Comparison of ENCODE assay signal across 28 cellular contexts in the genomic region with DNA sequence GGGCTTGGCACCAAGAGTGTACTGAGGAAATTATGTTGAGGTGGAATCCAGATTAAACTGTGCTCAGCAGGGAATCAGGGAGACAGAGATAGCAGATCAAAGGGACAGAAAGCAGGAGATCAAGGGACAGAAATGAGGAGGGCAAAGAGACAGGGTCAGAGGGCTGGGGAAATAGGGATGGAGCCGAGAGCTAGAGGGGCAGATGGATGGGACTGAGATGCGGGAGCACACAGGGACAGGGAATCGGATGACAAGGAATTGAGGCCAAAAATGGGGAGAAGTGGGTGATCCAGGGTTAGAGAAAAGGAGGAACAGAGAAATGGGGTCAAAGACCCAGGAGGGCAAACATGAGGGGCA. TPM values are rescaled to one million over a fixed set of nuclear protein-coding genes. Genes with fewer than 3 reads are reported as not detected.
"Had no signal": no experiment of that assay in that cellular context is flagged by ENCODE, and none has a peak within 500 bp of the region (broad histone marks: within the 10 kb centered on the region; RNA-seq: fewer than 3 reads in every experiment).

No MANE protein-coding gene starts in this region.

- H3K9me3 ChIP-seq: colonic mucosa, gastrocnemius medialis, heart right ventricle, left ventricle myocardium inferior, ovary, spleen, vagina had no signal

- H3K27ac Mint-ChIP-seq: activated CD4-positive, alpha-beta memory T cell treated with anti-CD3 and anti-CD28 coated beads, Interleukin-2, amount 10 ng/mL, durations not matched to agents 7 days and 5 days; activated CD8-positive, alpha-beta memory T cell treated with anti-CD3 and anti-CD28 coated beads, Interleukin-2, amount 10 ng/mL, durations not matched to agents 7 days and 5 days; activated naive CD4-positive, alpha-beta T cell treated with anti-CD3 and anti-CD28 coated beads for 36 hours; activated naive CD8-positive, alpha-beta T cell treated with anti-CD3 and anti-CD28 coated beads, Interleukin-2, amount 50 U/mL, for 24 hours; brain; endodermal cell; immature natural killer cell; T-helper 1 cell treated with Interleukin-12 subunit alpha and Interleukin-12 subunit beta and Interleukin-4 antibody, amounts not matched to agents 30 μg/mL and 1 μg/mL, for 36 hours had no signal

- H3K4me3 Mint-ChIP-seq: activated CD4-positive, alpha-beta memory T cell treated with anti-CD3 and anti-CD28 coated beads, Interleukin-2, amount 10 ng/mL, durations not matched to agents 7 days and 5 days; activated CD8-positive, alpha-beta memory T cell treated with anti-CD3 and anti-CD28 coated beads, Interleukin-2, amount 10 ng/mL, durations not matched to agents 7 days and 5 days; activated naive CD4-positive, alpha-beta T cell treated with anti-CD3 and anti-CD28 coated beads for 36 hours; activated naive CD8-positive, alpha-beta T cell treated with anti-CD3 and anti-CD28 coated beads, Interleukin-2, amount 50 U/mL, for 24 hours; brain; endodermal cell; stimulated activated memory B cell treated with anti-CD40 and anti-IgM and Interleukin-4, amounts not matched to agents 10 μg/mL and 1 μg/mL and 100 μg/mL, for 72 hours; T-helper 1 cell treated with Interleukin-12 subunit alpha and Interleukin-12 subunit beta and Interleukin-4 antibody, amounts not matched to agents 30 μg/mL and 1 μg/mL, for 36 hours had no signal

- H3K27ac ChIP-seq: colonic mucosa, gastrocnemius medialis, heart right ventricle, left ventricle myocardium inferior, ovary, spleen, vagina, WERI-Rb-1 had no signal

- H3K4me3 ChIP-seq: colonic mucosa, gastrocnemius medialis, heart right ventricle, left ventricle myocardium inferior, ovary, spleen, vagina had no signal

- H3K27me3 ChIP-seq: ovary had no signal

- DNase-seq: activated CD4-positive, alpha-beta memory T cell treated with anti-CD3 and anti-CD28 coated beads, Interleukin-2, amount 10 ng/mL, durations not matched to agents 7 days and 5 days; activated CD4-positive, alpha-beta T cell treated with anti-CD3 and anti-CD28 coated beads for 4 hours; activated CD8-positive, alpha-beta memory T cell treated with anti-CD3 and anti-CD28 coated beads, Interleukin-2, amount 10 ng/mL, durations not matched to agents 7 days and 5 days; activated naive CD4-positive, alpha-beta T cell treated with anti-CD3 and anti-CD28 coated beads for 36 hours; activated naive CD8-positive, alpha-beta T cell treated with anti-CD3 and anti-CD28 coated beads, Interleukin-2, amount 50 U/mL, for 24 hours; anterior cingulate cortex; central memory CD4-positive, alpha-beta T cell; colonic mucosa; erythroblast; gastrocnemius medialis; heart right ventricle; immature natural killer cell; kidney glomerular epithelial cell; left ventricle myocardium inferior; mammary epithelial cell; naive thymus-derived CD4-positive, alpha-beta T cell; spleen; stimulated activated CD4-positive, alpha-beta T cell treated with anti-CD3 and anti-CD28 coated beads, Interleukin-4, amount 100 ng/mL, for 4 hours; substantia nigra; trophoblast cell; WERI-Rb-1 had no signal

- ATAC-seq: activated CD8-positive, alpha-beta memory T cell treated with anti-CD3 and anti-CD28 coated beads, Interleukin-2, amount 10 ng/mL, durations not matched to agents 7 days and 5 days; gastrocnemius medialis; heart right ventricle; naive thymus-derived CD4-positive, alpha-beta T cell; stimulated activated memory B cell treated with anti-CD40 and anti-IgM and Interleukin-4, amounts not matched to agents 10 μg/mL and 1 μg/mL and 100 μg/mL, for 72 hours had no signal

- H3K9me3 Mint-ChIP-seq: activated CD4-positive, alpha-beta memory T cell treated with anti-CD3 and anti-CD28 coated beads, Interleukin-2, amount 10 ng/mL, durations not matched to agents 7 days and 5 days; activated naive CD4-positive, alpha-beta T cell treated with anti-CD3 and anti-CD28 coated beads for 36 hours; activated naive CD8-positive, alpha-beta T cell treated with anti-CD3 and anti-CD28 coated beads, Interleukin-2, amount 50 U/mL, for 24 hours; brain; endodermal cell; stimulated activated memory B cell treated with anti-CD40 and anti-IgM and Interleukin-4, amounts not matched to agents 10 μg/mL and 1 μg/mL and 100 μg/mL, for 72 hours; T-helper 1 cell treated with Interleukin-12 subunit alpha and Interleukin-12 subunit beta and Interleukin-4 antibody, amounts not matched to agents 30 μg/mL and 1 μg/mL, for 36 hours had no signal

- H3K36me3 Mint-ChIP-seq: activated CD8-positive, alpha-beta memory T cell treated with anti-CD3 and anti-CD28 coated beads, Interleukin-2, amount 10 ng/mL, durations not matched to agents 7 days and 5 days had no signal

- H3K4me1 ChIP-seq: colonic mucosa, gastrocnemius medialis, heart right ventricle, left ventricle myocardium inferior, vagina had no signal

- H3K36me3 ChIP-seq: colonic mucosa, gastrocnemius medialis, heart right ventricle, left ventricle myocardium inferior, ovary, spleen, vagina, WERI-Rb-1 had no signal

RNA-seq across cellular contexts. Expression of gene ERFL, which starts 6.1 kb away (rescaled TPM):
- total RNA-seq: gastrocnemius medialis, left ventricle myocardium inferior, mammary epithelial cell, renal cortical epithelial cell had no signal
- polyA plus RNA-seq: naive thymus-derived CD4-positive, alpha-beta T cell had no signal

RNA-seq across cellular contexts. Expression of gene CD79A, which starts 45.1 kb away (rescaled TPM):
- total RNA-seq: endodermal cell, left ventricle myocardium inferior, vagina had no signal
